ENCODE assay signal across 17 cellular contexts in genomic region chr15:94655249-94655648, GRCh38.
DNase-seq lines count a peak whose midpoint lies in the region; ATAC-seq and TF ChIP-seq lines count a peak whose summit lies in the region.
"Had no signal": no experiment of that assay in that cellular context is flagged by ENCODE, and none has a peak within 500 bp of the region (broad histone marks: within the 10 kb centered on the region; RNA-seq: fewer than 3 reads in every experiment).

No MANE protein-coding gene starts in this region.

- H3K27me3 ChIP-seq in endodermal cell (ENCODE audit: control insufficient read depth, insufficient read depth, low read length, poor library complexity, severe bottlenecking): no peaks in the 10 kb centered on the region
- H3K27me3 ChIP-seq in neuronal stem cell (ENCODE audit: control insufficient read depth in 3 of 3, insufficient read depth in 3 of 3, low read depth in 1 of 3, low read length in 3 of 3): peaks cover 0 to 2% (median 0%) of the 10 kb centered on the region in 3 experiments

- no peaks in the 10 kb centered on the region for H3K79me1 ChIP-seq in neuronal stem cell (ENCODE audit: low read depth, low read length)

- no peak overlapping the region for H3K14ac ChIP-seq in neuronal stem cell (ENCODE audit: low read length)

- no peak overlapping the region for H4K91ac ChIP-seq in neuronal stem cell (ENCODE audit: low read depth, low read length, poor library complexity)

- H2BK12ac ChIP-seq in neuronal stem cell (ENCODE audit: low read length): no peak overlapping the region

- H3K18ac ChIP-seq in neuronal stem cell (ENCODE audit: low read length): no peak overlapping the region

- no peak overlapping the region for H2BK5ac ChIP-seq in neuronal stem cell (ENCODE audit: low read length)

- TF ChIP-seq CTCF in endodermal cell (conservative IDR thresholded peaks at IDR 0.05): no peak

- H3K27me3 Mint-ChIP-seq in activated CD4-positive, alpha-beta T cell treated with anti-CD3 and anti-CD28 coated beads, Interleukin-2, amount 10 ng/mL, durations not matched to agents 24 days and 14 days: peaks cover 36% of the 10 kb centered on the region
- H3K27me3 Mint-ChIP-seq in endodermal cell (ENCODE audit: insufficient read depth): no peaks in the 10 kb centered on the region

- H3K4ac ChIP-seq in neuronal stem cell (ENCODE audit: low read length): no peak overlapping the region

- H3K4me3 ChIP-seq in endodermal cell (ENCODE audit: low read length) (no peak overlapping the region), neuronal stem cell (ENCODE audit: low read length in 2 of 2) (no peak overlapping the region)
- H3K4me3 ChIP-seq: A549; BLaER1 treated with 17β-estradiol and CSF1 and Interleukin-3, amounts not matched to agents 10 nM and 100 nM had no signal

- H3K36me3 Mint-ChIP-seq in activated CD4-positive, alpha-beta T cell treated with anti-CD3 and anti-CD28 coated beads, Interleukin-2, amount 10 ng/mL, durations not matched to agents 24 days and 14 days (ENCODE audit: low read depth): no peaks in the 10 kb centered on the region
- H3K36me3 Mint-ChIP-seq in endodermal cell (ENCODE audit: low read depth): no peaks in the 10 kb centered on the region
- H3K36me3 Mint-ChIP-seq: CD8-positive, alpha-beta T cell had no signal

- H2AFZ ChIP-seq in neuronal stem cell (ENCODE audit: low read length): no peak overlapping the region

- no peaks in the 10 kb centered on the region for H3K9me3 Mint-ChIP-seq in activated CD4-positive, alpha-beta T cell treated with anti-CD3 and anti-CD28 coated beads, Interleukin-2, amount 10 ng/mL, durations not matched to agents 24 days and 14 days
- peaks cover 2% of the 10 kb centered on the region for H3K9me3 Mint-ChIP-seq in endodermal cell
- H3K9me3 Mint-ChIP-seq: CD4-positive, alpha-beta T cell; CD8-positive, alpha-beta T cell had no signal

- no peak overlapping the region for H3K27ac Mint-ChIP-seq in activated CD4-positive, alpha-beta T cell treated with anti-CD3 and anti-CD28 coated beads, Interleukin-2, amount 10 ng/mL, durations not matched to agents 24 days and 14 days
- no peak overlapping the region for H3K27ac Mint-ChIP-seq in endodermal cell
- H3K27ac Mint-ChIP-seq: B cell; CD4-positive, alpha-beta T cell; CD8-positive, alpha-beta T cell had no signal

- H2AK5ac ChIP-seq in neuronal stem cell (ENCODE audit: low read depth, low read length): no peak overlapping the region

- no peaks in the 10 kb centered on the region for H3K36me3 ChIP-seq in endodermal cell (ENCODE audit: control insufficient read depth, insufficient read depth, low read length)
- H3K36me3 ChIP-seq in neuronal stem cell (replicated peaks in 1 of 2; ENCODE audit: control insufficient read depth in 2 of 2, insufficient read depth in 2 of 2, low read length in 2 of 2): no peaks in the 10 kb centered on the region
- H3K36me3 ChIP-seq: BLaER1 treated with 17β-estradiol and CSF1 and Interleukin-3, amounts not matched to agents 10 nM and 100 nM had no signal

- H3K4me1 ChIP-seq in endodermal cell (ENCODE audit: control insufficient read depth, insufficient read depth, low read length) (no peaks in the 10 kb centered on the region), neuronal stem cell (ENCODE audit: control insufficient read depth in 2 of 2, insufficient read depth in 1 of 2, low read depth in 1 of 2, low read length in 2 of 2) (no peaks in the 10 kb centered on the region)
- H3K4me1 ChIP-seq: A549; BLaER1 treated with 17β-estradiol and CSF1 and Interleukin-3, amounts not matched to agents 10 nM and 100 nM; Caco-2 had no signal

- no peak overlapping the region for H2BK120ac ChIP-seq in neuronal stem cell (ENCODE audit: low read depth, low read length)

- no peak overlapping the region for H4K8ac ChIP-seq in neuronal stem cell (ENCODE audit: low read depth, low read length)

- no peak overlapping the region for H2BK15ac ChIP-seq in neuronal stem cell (ENCODE audit: low read length)

- intact Hi-C loops in activated CD4-positive, alpha-beta T cell treated with anti-CD3 and anti-CD28 coated beads, Interleukin-2, amount 10 ng/mL, durations not matched to agents 24 days and 14 days (cut with micrococcal nuclease): no loop called here

- WGBS in endodermal cell (ENCODE audit: insufficient coverage in 1 of 2, insufficient read length in 1 of 2), 2 experiments: 89 to 96% methylated on average over 3 to 7 of the region's 7 CpGs
- WGBS in neuronal stem cell (ENCODE audit: extremely low coverage in 2 of 2, insufficient read length in 2 of 2, insufficient replicate concordance in 1 of 2), 2 donors: no CpG with 5 or more reads among the region's 7 CpGs

- peak; percentile 23 for DNase-seq in activated CD4-positive, alpha-beta T cell treated with anti-CD3 and anti-CD28 coated beads, Interleukin-2, amount 10 ng/mL, durations not matched to agents 24 days and 14 days
- no peak for DNase-seq in activated CD4-positive, alpha-beta T cell treated with anti-CD3 and anti-CD28 coated beads, Interleukin-2, amount 50 U/mL, for 4 hours
- DNase-seq in endodermal cell (peak; percentile 29), neuronal stem cell (ENCODE audit: low spot score) (no peak)
- DNase-seq: AML-193; Caco-2; Calu3; CD4-positive, alpha-beta T cell; CD8-positive, alpha-beta T cell; DMS79 treated with DMSO at 0.1 percent for 48 hours; GF-D8 had no signal

- no peak overlapping the region for H3K23ac ChIP-seq in neuronal stem cell (ENCODE audit: low read depth, low read length, poor library complexity)

- no peaks in the 10 kb centered on the region for H3K4me1 Mint-ChIP-seq in activated CD4-positive, alpha-beta T cell treated with anti-CD3 and anti-CD28 coated beads, Interleukin-2, amount 10 ng/mL, durations not matched to agents 24 days and 14 days
- H3K4me1 Mint-ChIP-seq in endodermal cell: no peaks in the 10 kb centered on the region
- H3K4me1 Mint-ChIP-seq: B cell had no signal

- no peak overlapping the region for H3K4me2 ChIP-seq in neuronal stem cell (ENCODE audit: insufficient read depth, low read length, poor library complexity, severe bottlenecking)
- H3K4me2 ChIP-seq: A549; BLaER1 treated with 17β-estradiol and CSF1 and Interleukin-3, amounts not matched to agents 10 nM and 100 nM had no signal

- no peaks in the 10 kb centered on the region for H3K9me3 ChIP-seq in endodermal cell (ENCODE audit: control insufficient read depth, low read length)
- H3K9me3 ChIP-seq in neuronal stem cell (replicated peaks in 1 of 2; ENCODE audit: control insufficient read depth in 2 of 2, insufficient read depth in 1 of 2, low read depth in 1 of 2, low read length in 2 of 2): no peaks in the 10 kb centered on the region
- H3K9me3 ChIP-seq: A549; BLaER1 treated with 17β-estradiol and CSF1 and Interleukin-3, amounts not matched to agents 10 nM and 100 nM; Caco-2 had no signal

- ATAC-seq in HG03139 (IDR thresholded peaks at IDR 0.05; ENCODE audit: unreplicated experiment): no peak
- ATAC-seq: A549; CD8-positive, alpha-beta T cell had no signal

- no peak overlapping the region for H3K4me3 Mint-ChIP-seq in activated CD4-positive, alpha-beta T cell treated with anti-CD3 and anti-CD28 coated beads, Interleukin-2, amount 10 ng/mL, durations not matched to agents 24 days and 14 days
- no peak overlapping the region for H3K4me3 Mint-ChIP-seq in endodermal cell
- H3K4me3 Mint-ChIP-seq: B cell; CD4-positive, alpha-beta T cell; CD8-positive, alpha-beta T cell had no signal

- H3K27ac ChIP-seq in endodermal cell (ENCODE audit: low read depth, low read length) (no peak overlapping the region), neuronal stem cell (replicated peaks; ENCODE audit: low read length) (no peak overlapping the region)
- H3K27ac ChIP-seq: 22Rv1; A549; BLaER1 treated with 17β-estradiol and CSF1 and Interleukin-3, amounts not matched to agents 10 nM and 100 nM; C4-2B had no signal

- H3K9ac ChIP-seq in endodermal cell (ENCODE audit: extremely low read depth, low read length, poor library complexity, severe bottlenecking): no peak overlapping the region
- peak overlapping the region; percentile 44 for H3K9ac ChIP-seq in neuronal stem cell (ENCODE audit: low read depth, low read length, poor library complexity)
- H3K9ac ChIP-seq: BLaER1 treated with 17β-estradiol and CSF1 and Interleukin-3, amounts not matched to agents 10 nM and 100 nM had no signal

Comparison
In these comparisons a context has a peak if more than half of its experiments do, and no peak if none do; other contexts are left out.
1. DNase-seq: peak in activated CD4-positive, alpha-beta T cell treated with anti-CD3 and anti-CD28 coated beads, Interleukin-2, amount 10 ng/mL, durations not matched to agents 24 days and 14 days (single experiment) and endodermal cell (single experiment); none in activated CD4-positive, alpha-beta T cell treated with anti-CD3 and anti-CD28 coated beads, Interleukin-2, amount 50 U/mL, for 4 hours (0 of 2) and neuronal stem cell (single experiment).